1 cellular context compared by ENCODE assay signal in the genomic region with DNA sequence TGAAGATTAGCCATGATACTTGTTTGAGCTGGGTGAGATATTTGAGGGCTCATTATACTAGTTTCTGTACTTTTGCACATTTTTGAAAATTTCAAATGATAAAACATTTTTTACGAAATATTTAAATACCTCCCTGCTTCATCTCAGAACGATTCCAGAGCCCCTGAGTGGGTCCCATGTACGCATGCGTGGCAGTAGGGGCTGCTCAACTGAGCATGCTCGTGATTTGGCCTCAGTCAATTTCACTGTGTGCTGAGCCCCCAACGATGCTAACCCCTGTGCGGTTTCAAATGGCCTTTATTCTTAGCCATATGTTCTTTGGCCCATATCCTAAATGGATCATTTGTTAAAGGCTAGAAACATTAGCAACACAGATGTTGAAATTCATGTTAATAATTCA.
TF ChIP-seq lines count a peak whose summit lies in the region.

No MANE protein-coding gene starts in this region.

TF ChIP-seq in HepG2, 621 proteins besides CTCF, POLR2A, EP300 and RAD21 (continued from another document):
- TF ChIP-seq, protein P1, sequence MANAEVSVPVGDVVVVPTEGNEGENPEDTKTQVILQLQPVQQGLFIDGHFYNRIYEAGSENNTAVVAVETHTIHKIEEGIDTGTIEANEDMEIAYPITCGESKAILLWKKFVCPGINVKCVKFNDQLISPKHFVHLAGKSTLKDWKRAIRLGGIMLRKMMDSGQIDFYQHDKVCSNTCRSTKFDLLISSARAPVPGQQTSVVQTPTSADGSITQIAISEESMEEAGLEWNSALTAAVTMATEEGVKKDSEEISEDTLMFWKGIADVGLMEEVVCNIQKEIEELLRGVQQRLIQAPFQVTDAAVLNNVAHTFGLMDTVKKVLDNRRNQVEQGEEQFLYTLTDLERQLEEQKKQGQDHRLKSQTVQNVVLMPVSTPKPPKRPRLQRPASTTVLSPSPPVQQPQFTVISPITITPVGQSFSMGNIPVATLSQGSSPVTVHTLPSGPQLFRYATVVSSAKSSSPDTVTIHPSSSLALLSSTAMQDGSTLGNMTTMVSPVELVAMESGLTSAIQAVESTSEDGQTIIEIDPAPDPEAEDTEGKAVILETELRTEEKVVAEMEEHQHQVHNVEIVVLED (CRISPR knock-in tag; IDR thresholded peaks at IDR 0.05; ENCODE audit: borderline replicate concordance): no peak
- no peak for TF ChIP-seq ZSCAN21 (CRISPR knock-in tag; IDR thresholded peaks at IDR 0.05; ENCODE audit: borderline replicate concordance)
- TF ChIP-seq BHLHE40 (IDR thresholded peaks at IDR 0.05; ENCODE audit: low read length): no peak
